Comparison of ENCODE assay signal across 33 cellular contexts in genomic region chr14:44287858-44288257, GRCh38.
"Had no signal": no experiment of that assay in that cellular context is flagged by ENCODE, and none has a peak within 500 bp of the region (broad histone marks: within the 10 kb centered on the region; RNA-seq: fewer than 3 reads in every experiment).

No MANE protein-coding gene starts in this region.

- H3K36me3 Mint-ChIP-seq: activated naive CD4-positive, alpha-beta T cell treated with anti-CD3 and anti-CD28 coated beads, Interleukin-2, amount 50 U/mL, for 24 hours; activated naive CD8-positive, alpha-beta T cell treated with anti-CD3 and anti-CD28 coated beads, Interleukin-2, amount 10 ng/mL, durations not matched to agents 7 days and 5 days; brain; WTC11 had no signal

- H3K4me1 ChIP-seq: SJCRH30 had no signal

- H3K27me3 ChIP-seq: SJCRH30 had no signal

- H3K4me3 ChIP-seq: SJCRH30, SK-N-MC had no signal

- H3K9me3 ChIP-seq: SJCRH30 had no signal

- ATAC-seq: activated CD4-positive, alpha-beta T cell treated with anti-CD3 and anti-CD28 coated beads for 36 hours; activated CD4-positive, CD25-positive, alpha-beta regulatory T cell treated with anti-CD3 and anti-CD28 coated beads, Interleukin-2, amount 50 U/mL, for 24 hours; activated CD8-positive, alpha-beta T cell treated with anti-CD3 and anti-CD28 coated beads, Interleukin-2, amount 10 ng/mL, durations not matched to agents 7 days and 5 days; Panc1; WTC11 had no signal

- H3K36me3 ChIP-seq: SJCRH30 had no signal

- H3K27me3 Mint-ChIP-seq: activated CD4-positive, alpha-beta T cell treated with anti-CD3 and anti-CD28 coated beads for 36 hours; activated CD4-positive, alpha-beta T cell treated with anti-CD3 and anti-CD28 coated beads, Interleukin-2, amount 10 ng/mL, durations not matched to agents 7 days and 5 days; activated naive CD4-positive, alpha-beta T cell treated with anti-CD3 and anti-CD28 coated beads, Interleukin-2, amount 50 U/mL, for 24 hours; activated naive CD8-positive, alpha-beta T cell treated with anti-CD3 and anti-CD28 coated beads, Interleukin-2, amount 10 ng/mL, durations not matched to agents 7 days and 5 days; activated T-cell treated with anti-CD3 and anti-CD28 coated beads, Interleukin-2, amount 50 U/mL, for 24 hours; brain had no signal

- H3K4me1 Mint-ChIP-seq: activated CD4-positive, alpha-beta T cell treated with anti-CD3 and anti-CD28 coated beads for 36 hours; activated CD4-positive, alpha-beta T cell treated with anti-CD3 and anti-CD28 coated beads, Interleukin-2, amount 10 ng/mL, durations not matched to agents 7 days and 5 days; activated naive CD4-positive, alpha-beta T cell treated with anti-CD3 and anti-CD28 coated beads, Interleukin-2, amount 50 U/mL, for 24 hours; activated naive CD8-positive, alpha-beta T cell treated with anti-CD3 and anti-CD28 coated beads, Interleukin-2, amount 10 ng/mL, durations not matched to agents 7 days and 5 days; brain; WTC11 had no signal

- H3K27ac ChIP-seq: SJCRH30, SK-N-MC had no signal

- DNase-seq: activated CD4-positive, alpha-beta T cell treated with anti-CD3 and anti-CD28 coated beads for 36 hours; activated CD4-positive, alpha-beta T cell treated with anti-CD3 and anti-CD28 coated beads, Interleukin-2, amount 10 ng/mL, durations not matched to agents 7 days and 5 days; activated CD4-positive, alpha-beta T cell treated with anti-CD3 and anti-CD28 coated beads, Interleukin-2, amount 50 U/mL, for 48 hours; activated CD8-positive, alpha-beta T cell treated with anti-CD3 and anti-CD28 coated beads, Interleukin-2, amount 10 ng/mL, durations not matched to agents 7 days and 5 days; activated gamma-delta T cell; activated naive CD4-positive, alpha-beta T cell treated with Interleukin-2 at 50 U/mL for 16 hours; activated naive CD8-positive, alpha-beta T cell treated with anti-CD3 and anti-CD28 coated beads, Interleukin-2, amount 10 ng/mL, durations not matched to agents 7 days and 5 days; activated T-cell treated with anti-CD3 and anti-CD28 coated beads, Interleukin-2, amount 50 U/mL, for 24 hours; central memory CD4-positive, alpha-beta T cell; Kasumi-1; KG1; MM.1S; NCI-H1105; NCI-H1417 treated with DMSO at 0.1 percent for 48 hours; NCI-H187 treated with DMSO at 0.1 percent for 48 hours; NCI-H2081; NCI-H2171 treated with DMSO at 0.1 percent for 48 hours; NCI-H2227 treated with DMSO at 0.1 percent for 48 hours; NCI-H446; NCI-H524; NCI-H69; NK-92 treated with Interleukin-12 subunit alpha and Interleukin-12 subunit beta, amount 100 ng/mL, for 24 hours; SHP77; SJCRH30 had no signal

- H3K4me3 Mint-ChIP-seq: activated CD4-positive, alpha-beta T cell treated with anti-CD3 and anti-CD28 coated beads for 36 hours; activated CD4-positive, alpha-beta T cell treated with anti-CD3 and anti-CD28 coated beads, Interleukin-2, amount 10 ng/mL, durations not matched to agents 7 days and 5 days; activated CD8-positive, alpha-beta T cell treated with anti-CD3 and anti-CD28 coated beads, Interleukin-2, amount 10 ng/mL, durations not matched to agents 7 days and 5 days; activated naive CD4-positive, alpha-beta T cell treated with anti-CD3 and anti-CD28 coated beads, Interleukin-2, amount 50 U/mL, for 24 hours; activated naive CD8-positive, alpha-beta T cell treated with anti-CD3 and anti-CD28 coated beads, Interleukin-2, amount 10 ng/mL, durations not matched to agents 7 days and 5 days; activated T-cell treated with anti-CD3 and anti-CD28 coated beads, Interleukin-2, amount 50 U/mL, for 24 hours; brain; T-helper 1 cell treated with Interleukin-12 subunit alpha and Interleukin-12 subunit beta and Interleukin-4 antibody, amounts not matched to agents 30 μg/mL and 1 μg/mL, for 36 hours; T-helper 2 cell treated with Interferon-gamma antibody and Interleukin-4, amounts not matched to agents 5 μg/mL and 100 μg/mL, for 36 hours; WTC11 had no signal

- H3K27ac Mint-ChIP-seq: activated CD4-positive, alpha-beta T cell treated with anti-CD3 and anti-CD28 coated beads for 36 hours; activated CD4-positive, alpha-beta T cell treated with anti-CD3 and anti-CD28 coated beads, Interleukin-2, amount 10 ng/mL, durations not matched to agents 7 days and 5 days; activated CD8-positive, alpha-beta T cell treated with anti-CD3 and anti-CD28 coated beads, Interleukin-2, amount 10 ng/mL, durations not matched to agents 7 days and 5 days; activated naive CD4-positive, alpha-beta T cell treated with anti-CD3 and anti-CD28 coated beads, Interleukin-2, amount 50 U/mL, for 24 hours; activated naive CD8-positive, alpha-beta T cell treated with anti-CD3 and anti-CD28 coated beads, Interleukin-2, amount 10 ng/mL, durations not matched to agents 7 days and 5 days; activated T-cell treated with anti-CD3 and anti-CD28 coated beads, Interleukin-2, amount 50 U/mL, for 24 hours; activated T-helper 2 cell treated with anti-CD3 and anti-CD28 coated beads, Interferon-gamma antibody, Interleukin-2, Interleukin-4, amounts not matched to agents 10 μg/mL and 5 μg/mL and 100 μg/mL, durations not matched to agents 14 hours and 24 hours and 36 hours; brain; T-helper 1 cell treated with Interleukin-12 subunit alpha and Interleukin-12 subunit beta and Interleukin-4 antibody, amounts not matched to agents 30 μg/mL and 1 μg/mL, for 36 hours; T-helper 2 cell treated with Interferon-gamma antibody and Interleukin-4, amounts not matched to agents 5 μg/mL and 100 μg/mL, for 36 hours; WTC11 had no signal

- H3K9me3 Mint-ChIP-seq: activated naive CD4-positive, alpha-beta T cell treated with anti-CD3 and anti-CD28 coated beads, Interleukin-2, amount 50 U/mL, for 24 hours; WTC11 had no signal
